In the genomic region with DNA sequence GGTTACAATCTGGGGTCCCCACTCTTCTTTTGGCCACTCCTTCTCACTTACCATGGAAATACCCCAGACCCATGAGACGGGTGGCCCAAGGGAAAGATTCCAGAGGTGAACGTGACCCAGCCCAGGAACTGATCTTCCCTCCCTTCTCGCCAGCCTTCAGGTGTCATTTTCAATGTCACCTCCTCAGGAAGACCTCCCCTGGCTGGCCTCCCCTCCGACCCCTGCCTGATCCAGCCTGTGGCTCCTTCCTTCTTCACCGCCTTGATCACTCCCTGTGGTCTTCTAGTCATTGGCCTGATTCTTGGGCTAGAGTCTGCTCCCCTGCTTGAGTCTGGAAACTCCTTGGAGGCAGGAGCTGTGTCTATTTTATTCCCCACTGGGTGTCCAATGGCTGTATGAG, we compare ENCODE assay signal across 14 cellular contexts.
"Had no signal": no experiment of that assay in that cellular context is flagged by ENCODE, and none has a peak within 500 bp of the region (broad histone marks: within the 10 kb centered on the region; RNA-seq: fewer than 3 reads in every experiment).

No MANE protein-coding gene starts in this region.

- H3K36me3 Mint-ChIP-seq: activated naive CD4-positive, alpha-beta T cell treated with anti-CD3 and anti-CD28 coated beads, Interleukin-2, amount 10 ng/mL, durations not matched to agents 7 days and 5 days had no signal

- H3K36me3 ChIP-seq: esophagus muscularis mucosa, spleen, upper lobe of right lung had no signal

- H3K9me3 ChIP-seq: body of pancreas, esophagus muscularis mucosa, SJSA1, spleen, upper lobe of right lung had no signal

- DNase-seq: activated CD4-positive, alpha-beta T cell treated with anti-CD3 and anti-CD28 coated beads, Interleukin-2, amount 50 U/mL, for 4 hours; activated CD4-positive, CD25-positive, alpha-beta regulatory T cell treated with anti-CD3 and anti-CD28 coated beads, Interleukin-2, amount 50 U/mL, for 72 hours; activated naive CD4-positive, alpha-beta T cell treated with anti-CD3 and anti-CD28 coated beads, Interleukin-2, amount 10 ng/mL, durations not matched to agents 7 days and 5 days; body of pancreas; hypothalamus; nephron progenitor cell; stimulated activated CD4-positive, alpha-beta T cell treated with anti-CD3 and anti-CD28 coated beads, Interleukin-1b, Interleukin-23, amount 100 ng/mL, for 48 hours; stimulated activated naive CD4-positive, alpha-beta T cell; SW 1271; upper lobe of right lung had no signal

- H3K9me3 Mint-ChIP-seq: activated naive CD4-positive, alpha-beta T cell treated with anti-CD3 and anti-CD28 coated beads, Interleukin-2, amount 10 ng/mL, durations not matched to agents 7 days and 5 days; nephron progenitor cell had no signal

- H3K27ac Mint-ChIP-seq: activated naive CD4-positive, alpha-beta T cell treated with anti-CD3 and anti-CD28 coated beads, Interleukin-2, amount 10 ng/mL, durations not matched to agents 7 days and 5 days; nephron progenitor cell had no signal

- H3K4me3 ChIP-seq: body of pancreas, esophagus muscularis mucosa, lung, SJSA1, spleen, upper lobe of right lung had no signal

- ATAC-seq: body of pancreas, upper lobe of right lung had no signal

- H3K27ac ChIP-seq: body of pancreas, esophagus muscularis mucosa, SJSA1, spleen, upper lobe of right lung had no signal

- H3K4me3 Mint-ChIP-seq: activated naive CD4-positive, alpha-beta T cell treated with anti-CD3 and anti-CD28 coated beads, Interleukin-2, amount 10 ng/mL, durations not matched to agents 7 days and 5 days; nephron progenitor cell had no signal

- H3K27me3 ChIP-seq: body of pancreas, esophagus muscularis mucosa, SJSA1, upper lobe of right lung had no signal
